Comparison of ENCODE assay signal across 8 cellular contexts in genomic region chr15:67109141-67110034, GRCh38. TPM values are rescaled to one million over a fixed set of nuclear protein-coding genes. Genes with fewer than 3 reads are reported as not detected.
DNase-seq lines count a peak whose midpoint lies in the region; ATAC-seq, FAIRE-seq and TF ChIP-seq lines count a peak whose summit lies in the region.

No MANE protein-coding gene starts in this region.

- no peak for TF ChIP-seq CTCF in right atrium auricular region (IDR thresholded peaks at IDR 0.05)

- CTCF ChIA-PET in T-cell (lab: Charles Lee) = no interaction called here

- peaks cover 0 to 4% (median 0%) of the 10 kb centered on the region in 3 donors for H3K9me3 Mint-ChIP-seq in T-cell
- peaks cover 3% of the 10 kb centered on the region for H3K9me3 Mint-ChIP-seq in stimulated activated effector memory CD8-positive, alpha-beta T cell treated with anti-CD3 and anti-CD28 coated beads, Interleukin-12 subunit alpha, Interleukin-12 subunit beta, amount 100 ng/mL, for 72 hours

- H3K36me3 Mint-ChIP-seq in T-cell = peaks cover 36% of the 10 kb centered on the region
- H3K36me3 Mint-ChIP-seq in stimulated activated effector memory CD8-positive, alpha-beta T cell treated with anti-CD3 and anti-CD28 coated beads, Interleukin-12 subunit alpha, Interleukin-12 subunit beta, amount 100 ng/mL, for 72 hours = peaks cover 5% of the 10 kb centered on the region

- no peak for DNase-seq in GM18507 (ENCODE audit: extremely low spot score, insufficient read length, low read depth)
- DNase-seq in T-cell = peak in 2 of 34 experiments; percentile 10 to 51
- DNase-seq in right atrium auricular region (ENCODE audit: low spot score) = peak; percentile 90
- DNase-seq in stimulated activated effector memory CD8-positive, alpha-beta T cell treated with anti-CD3 and anti-CD28 coated beads, Interleukin-12 subunit alpha, Interleukin-12 subunit beta, amount 100 ng/mL, for 72 hours (ENCODE audit: low spot score in 2 of 2) = no peak
- no peak for DNase-seq in small intestine
- DNase-seq in T-helper 9 cell = no peak

- H3K36me3 ChIP-seq in right atrium auricular region (no peaks in the 10 kb centered on the region), small intestine (ENCODE audit: control insufficient read depth in 2 of 2, insufficient read depth in 2 of 2, low read length in 2 of 2) (no peaks in the 10 kb centered on the region)

- FAIRE-seq in GM18507 (lab: Jason Lieb, UNC) (peak; percentile 81), small intestine (lab: Jason Lieb, UNC) (no peak)

- H3K27ac Mint-ChIP-seq in T-cell = peak overlapping the region; percentile 57 to 75
- peak overlapping the region; percentile 29 for H3K27ac Mint-ChIP-seq in stimulated activated effector memory CD8-positive, alpha-beta T cell treated with anti-CD3 and anti-CD28 coated beads, Interleukin-12 subunit alpha, Interleukin-12 subunit beta, amount 100 ng/mL, for 72 hours

- ATAC-seq in HG03095 (IDR thresholded peaks at IDR 0.05; ENCODE audit: unreplicated experiment) = peak; percentile 44
- ATAC-seq in T-cell (replicated peaks in 1 of 4) = no peak
- peak; percentile 76 for ATAC-seq in stimulated activated effector memory CD8-positive, alpha-beta T cell treated with anti-CD3 and anti-CD28 coated beads, Interleukin-12 subunit alpha, Interleukin-12 subunit beta, amount 100 ng/mL, for 72 hours
- ATAC-seq in HG03045 (IDR thresholded peaks at IDR 0.05; ENCODE audit: unreplicated experiment) = no peak

- H3K27me3 ChIP-seq in right atrium auricular region = no peaks in the 10 kb centered on the region
- no peaks in the 10 kb centered on the region for H3K27me3 ChIP-seq in small intestine (ENCODE audit: control insufficient read depth in 2 of 2, insufficient read depth in 2 of 2, low read length in 2 of 2)

- peaks cover 0 to 64% of the 10 kb centered on the region in 2 donors for H3K4me1 ChIP-seq in right atrium auricular region
- H3K4me1 ChIP-seq in small intestine (ENCODE audit: control insufficient read depth in 2 of 2, insufficient read depth in 1 of 2, low read depth in 1 of 2, low read length in 1 of 2) = peaks cover 5 to 35% of the 10 kb centered on the region in 2 donors

- POLR2A ChIA-PET in T-cell (lab: Charles Lee) = interaction anchor here in 1 of 2 donors (0.6 kb wide), 1 partner anchor 10 kb away, joined by 3 read pairs; no protein-coding TSS in a partner anchor

- H3K4me3 ChIP-seq in right atrium auricular region (no peak overlapping the region), small intestine (ENCODE audit: low read depth in 1 of 2, low read length in 2 of 2) (no peak overlapping the region)

- H3K4me3 Mint-ChIP-seq in T-cell = peak overlapping the region in 1 of 3 donors; percentile 13
- peak overlapping the region; percentile 33 for H3K4me3 Mint-ChIP-seq in stimulated activated effector memory CD8-positive, alpha-beta T cell treated with anti-CD3 and anti-CD28 coated beads, Interleukin-12 subunit alpha, Interleukin-12 subunit beta, amount 100 ng/mL, for 72 hours

- H3K27me3 Mint-ChIP-seq in T-cell = no peaks in the 10 kb centered on the region

- H3K9me3 ChIP-seq in right atrium auricular region (peaks cover 0 to 7% of the 10 kb centered on the region in 2 donors), small intestine (ENCODE audit: control insufficient read depth, low read depth) (no peaks in the 10 kb centered on the region)

- peak overlapping the region; percentile 51 to 55 for H3K27ac ChIP-seq in right atrium auricular region
- H3K27ac ChIP-seq in small intestine (ENCODE audit: low read depth in 1 of 2, low read length in 1 of 2) = peak overlapping the region in 1 of 2 donors; percentile 71

- WGBS in small intestine, 3 donors = 59 to 90% (median 89%) methylated on average over 18 of the region's 18 CpGs

- H3K4me1 Mint-ChIP-seq in T-cell = peaks cover 30 to 58% (median 52%) of the 10 kb centered on the region in 3 donors
- peaks cover 91% of the 10 kb centered on the region for H3K4me1 Mint-ChIP-seq in stimulated activated effector memory CD8-positive, alpha-beta T cell treated with anti-CD3 and anti-CD28 coated beads, Interleukin-12 subunit alpha, Interleukin-12 subunit beta, amount 100 ng/mL, for 72 hours

RNA-seq across cellular contexts. Expression of gene SMAD3, which starts 44.0 kb away (rescaled TPM):
- 100 to 1,000 TPM in 3 of 5 donors, 10 to 100 TPM in 2; 55.4 to 159 (median 110) TPM for total RNA-seq in T-cell
- 10 to 100 TPM; 20.8 to 37.8 TPM for total RNA-seq in right atrium auricular region
- polyA plus RNA-seq in small intestine = 10 to 100 TPM; 11.6 to 17.0 (median 12.1) TPM

Comparison
In these comparisons a context has a peak if more than half of its experiments do, and no peak if none do; other contexts are left out.
1. ATAC-seq: peak in HG03095 (single experiment) and stimulated activated effector memory CD8-positive, alpha-beta T cell treated with anti-CD3 and anti-CD28 coated beads, Interleukin-12 subunit alpha, Interleukin-12 subunit beta, amount 100 ng/mL, for 72 hours (single experiment); none in T-cell (0 of 4) and HG03045 (single experiment).